ENCODE assay signal across 8 cellular contexts in the genomic region with DNA sequence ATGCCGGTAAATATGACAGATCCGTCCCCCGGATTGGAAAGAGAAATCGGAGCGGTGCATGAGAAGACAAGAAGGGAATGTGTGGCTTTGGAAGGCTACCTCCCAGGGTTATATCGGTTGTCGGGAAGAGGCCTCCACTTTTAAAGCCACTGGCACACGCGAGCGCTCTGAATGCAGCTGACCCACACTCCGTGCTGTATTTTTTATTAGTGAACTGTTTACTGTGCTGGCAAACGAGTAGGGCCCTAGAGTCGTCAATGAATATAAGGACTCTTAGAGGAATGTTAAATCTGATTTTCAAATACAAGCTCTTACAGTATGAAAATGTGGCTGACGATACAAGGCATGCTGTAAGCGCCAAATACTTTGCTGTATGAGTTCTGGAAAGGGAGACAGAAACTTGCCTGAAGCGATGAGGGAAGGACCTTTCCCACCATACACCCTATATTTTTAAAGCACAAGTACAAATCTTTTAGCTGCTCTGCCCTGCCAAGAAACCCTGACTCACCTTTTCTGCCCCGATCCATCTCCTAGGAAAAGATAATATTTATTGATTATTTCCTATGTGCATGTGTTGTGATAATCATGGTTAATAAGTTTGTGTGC. TPM values are rescaled to one million over a fixed set of nuclear protein-coding genes. Genes with fewer than 3 reads are reported as not detected.
DNase-seq lines count a peak whose midpoint lies in the region; ATAC-seq, FAIRE-seq and TF ChIP-seq lines count a peak whose summit lies in the region.

No MANE protein-coding gene starts in this region.

- H3K4me3 Mint-ChIP-seq in stimulated activated effector memory CD8-positive, alpha-beta T cell treated with anti-CD3 and anti-CD28 coated beads, Interleukin-12 subunit alpha, Interleukin-12 subunit beta, amount 100 ng/mL, for 72 hours, result peak overlapping the region; percentile 88

- H3K27ac Mint-ChIP-seq in activated naive CD4-positive, alpha-beta T cell treated with anti-CD3 and anti-CD28 coated beads, Interleukin-2, amount 50 U/mL, for 72 hours, result peak overlapping the region; percentile 88 to 93
- peak overlapping the region; percentile 94 for H3K27ac Mint-ChIP-seq in stimulated activated effector memory CD8-positive, alpha-beta T cell treated with anti-CD3 and anti-CD28 coated beads, Interleukin-12 subunit alpha, Interleukin-12 subunit beta, amount 100 ng/mL, for 72 hours

- H3K36me3 ChIP-seq in BJ (ENCODE audit: control insufficient read depth, insufficient read depth, low read length), result no peaks in the 10 kb centered on the region
- H3K36me3 ChIP-seq in iPS-15b (ENCODE audit: control insufficient read depth, insufficient read depth, low read length), result no peaks in the 10 kb centered on the region

- H3K27me3 ChIP-seq in BJ (ENCODE audit: control insufficient read depth, insufficient read depth, low read length) (no peaks in the 10 kb centered on the region), iPS-15b (ENCODE audit: control insufficient read depth, insufficient read depth, low read length) (no peaks in the 10 kb centered on the region)

- peak; percentile 74 for DNase-seq in BJ (ENCODE audit: low read depth)
- peak; percentile 17 for DNase-seq in HEK293T (ENCODE audit: extremely low spot score)
- DNase-seq in activated naive CD4-positive, alpha-beta T cell treated with anti-CD3 and anti-CD28 coated beads, Interleukin-2, amount 50 U/mL, for 72 hours (ENCODE audit: low spot score in 2 of 2), result no peak
- no peak for DNase-seq in stimulated activated effector memory CD8-positive, alpha-beta T cell treated with anti-CD3 and anti-CD28 coated beads, Interleukin-12 subunit alpha, Interleukin-12 subunit beta, amount 100 ng/mL, for 72 hours (ENCODE audit: low spot score in 2 of 2)
- no peak for DNase-seq in AG08396 (ENCODE audit: low spot score)
- no peak for DNase-seq in erythroblast (lab: John Stamatoyannopoulos, UW)
- no peak for DNase-seq in HTR-8/SVneo (ENCODE audit: insufficient read length, low spot score)

- no peaks in the 10 kb centered on the region for H3K9me3 ChIP-seq in iPS-15b (ENCODE audit: control insufficient read depth, insufficient read depth, low read length)

- H3K9ac ChIP-seq in iPS-15b (ENCODE audit: low read depth, low read length), result no peak overlapping the region

- no peak for TF ChIP-seq CTCF in BJ (IDR thresholded peaks at IDR 0.05; ENCODE audit: insufficient read depth, low read depth, low read length)

- CTCF ChIA-PET in BJ (lab: Yijun Ruan, JAX), result interaction anchor here (0.8 to 2.2 kb wide), 9 partner anchors 9 to 54 kb away, joined by 3 to 9 read pairs (median 4); a partner anchor contains a TSS
- CTCF ChIA-PET in HEK293T (lab: Yijun Ruan, JAX), result interaction anchor here (0.5 to 1.0 kb wide), 3 partner anchors 23 to 103 kb away, joined by 3 to 4 read pairs (median 3); no protein-coding TSS in a partner anchor

- peak in 1 of 2 donors; percentile 0 for ATAC-seq in activated naive CD4-positive, alpha-beta T cell treated with anti-CD3 and anti-CD28 coated beads, Interleukin-2, amount 50 U/mL, for 72 hours
- ATAC-seq in stimulated activated effector memory CD8-positive, alpha-beta T cell treated with anti-CD3 and anti-CD28 coated beads, Interleukin-12 subunit alpha, Interleukin-12 subunit beta, amount 100 ng/mL, for 72 hours, result no peak

- TF ChIP-seq POLR2A in erythroblast (IDR thresholded peaks at IDR 0.05; ENCODE audit: low read length), result no peak

- peaks cover 3% of the 10 kb centered on the region for H3K4me1 ChIP-seq in iPS-15b (ENCODE audit: control insufficient read depth, insufficient read depth, low read length)

- H3K9me3 Mint-ChIP-seq in activated naive CD4-positive, alpha-beta T cell treated with anti-CD3 and anti-CD28 coated beads, Interleukin-2, amount 50 U/mL, for 72 hours, result no peaks in the 10 kb centered on the region
- H3K9me3 Mint-ChIP-seq in stimulated activated effector memory CD8-positive, alpha-beta T cell treated with anti-CD3 and anti-CD28 coated beads, Interleukin-12 subunit alpha, Interleukin-12 subunit beta, amount 100 ng/mL, for 72 hours, result no peaks in the 10 kb centered on the region

- FAIRE-seq in HTR-8/SVneo (lab: Jason Lieb, UNC), result no peak

- peak overlapping the region; percentile 81 for H3K4me3 ChIP-seq in BJ (ENCODE audit: low read depth, low read length)
- H3K4me3 ChIP-seq in iPS-15b (ENCODE audit: low read depth, low read length), result peak overlapping the region; percentile 89

- POLR2A ChIA-PET in BJ (lab: Charles Lee) (no interaction called here), HEK293T (lab: Yijun Ruan, JAX) (interaction anchor here (0.7 to 3.4 kb wide), 8 partner anchors 17 to 291 kb away, joined by 3 to 19 read pairs (median 5); a partner anchor contains a TSS)

- peaks cover 22% of the 10 kb centered on the region for H3K4me1 Mint-ChIP-seq in stimulated activated effector memory CD8-positive, alpha-beta T cell treated with anti-CD3 and anti-CD28 coated beads, Interleukin-12 subunit alpha, Interleukin-12 subunit beta, amount 100 ng/mL, for 72 hours

- peaks cover 0 to 5% of the 10 kb centered on the region in 2 donors for H3K36me3 Mint-ChIP-seq in activated naive CD4-positive, alpha-beta T cell treated with anti-CD3 and anti-CD28 coated beads, Interleukin-2, amount 50 U/mL, for 72 hours
- no peaks in the 10 kb centered on the region for H3K36me3 Mint-ChIP-seq in stimulated activated effector memory CD8-positive, alpha-beta T cell treated with anti-CD3 and anti-CD28 coated beads, Interleukin-12 subunit alpha, Interleukin-12 subunit beta, amount 100 ng/mL, for 72 hours

TF ChIP-seq in HEK293T, 16 proteins besides CTCF, POLR2A, EP300 and RAD21:
- TF ChIP-seq FOXA1 (IDR thresholded peaks at IDR 0.05) (no peak), HDGF (IDR thresholded peaks at IDR 0.05; ENCODE audit: borderline replicate concordance) (no peak), ELF4 (IDR thresholded peaks at IDR 0.05) (no peak), NFRKB (IDR thresholded peaks at IDR 0.05) (no peak), L3MBTL2 (conservative IDR thresholded peaks at IDR 0.05) (no peak), BHLHE40 (IDR thresholded peaks at IDR 0.05; ENCODE audit: borderline replicate concordance) (no peak), LEF1 (IDR thresholded peaks at IDR 0.05; ENCODE audit: borderline replicate concordance) (no peak), ZNF384 (IDR thresholded peaks at IDR 0.05) (no peak), FOXK2 (IDR thresholded peaks at IDR 0.05) (no peak), ARNT (IDR thresholded peaks at IDR 0.05) (no peak), SP1 (IDR thresholded peaks at IDR 0.05) (no peak), FOXM1 (IDR thresholded peaks at IDR 0.05; ENCODE audit: borderline replicate concordance) (no peak), TARDBP (IDR thresholded peaks at IDR 0.05) (no peak)
- TF ChIP-seq, protein P1, sequence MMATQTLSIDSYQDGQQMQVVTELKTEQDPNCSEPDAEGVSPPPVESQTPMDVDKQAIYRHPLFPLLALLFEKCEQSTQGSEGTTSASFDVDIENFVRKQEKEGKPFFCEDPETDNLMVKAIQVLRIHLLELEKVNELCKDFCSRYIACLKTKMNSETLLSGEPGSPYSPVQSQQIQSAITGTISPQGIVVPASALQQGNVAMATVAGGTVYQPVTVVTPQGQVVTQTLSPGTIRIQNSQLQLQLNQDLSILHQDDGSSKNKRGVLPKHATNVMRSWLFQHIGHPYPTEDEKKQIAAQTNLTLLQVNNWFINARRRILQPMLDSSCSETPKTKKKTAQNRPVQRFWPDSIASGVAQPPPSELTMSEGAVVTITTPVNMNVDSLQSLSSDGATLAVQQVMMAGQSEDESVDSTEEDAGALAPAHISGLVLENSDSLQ (IDR thresholded peaks at IDR 0.05), result no peak

RNA-seq across cellular contexts. Expression of a gene that starts 15.8 kb away (rescaled TPM):
- 22.8 and 32.6 TPM in 2 replicates for polyA plus RNA-seq in BJ (2011; rRNA removed)
- polyA minus RNA-seq in BJ (2011; rRNA and poly(A)+ RNA removed), result 13.4 and 14.5 TPM in 2 replicates
- total RNA-seq in activated naive CD4-positive, alpha-beta T cell treated with anti-CD3 and anti-CD28 coated beads, Interleukin-2, amount 50 U/mL, for 72 hours, result 10 to 100 TPM; 16.0 to 23.5 TPM

RNA-seq across cellular contexts. Expression of a gene that starts 17.6 kb away (rescaled TPM):
- polyA plus RNA-seq in BJ (2011; rRNA removed), result 10.4 and 16.8 TPM in 2 replicates
- 3.9 and 5.5 TPM in 2 replicates for polyA minus RNA-seq in BJ (2011; rRNA and poly(A)+ RNA removed)
- 10 to 100 TPM; 19.3 to 31.6 TPM for total RNA-seq in activated naive CD4-positive, alpha-beta T cell treated with anti-CD3 and anti-CD28 coated beads, Interleukin-2, amount 50 U/mL, for 72 hours

RNA-seq across cellular contexts. Expression of a gene that starts 39.7 kb away (rescaled TPM):
- 8.5 and 14.9 TPM in 2 replicates for polyA plus RNA-seq in BJ (2011; rRNA removed)
- 0.67 and 2.2 TPM in 2 replicates for polyA minus RNA-seq in BJ (2011; rRNA and poly(A)+ RNA removed)
- total RNA-seq in activated naive CD4-positive, alpha-beta T cell treated with anti-CD3 and anti-CD28 coated beads, Interleukin-2, amount 50 U/mL, for 72 hours, result under 1 TPM in 1 of 2 donors, not detected in 1; 0.68 TPM

Comparison
In these comparisons a context has a peak if more than half of its experiments do, and no peak if none do; other contexts are left out.
1. DNase-seq: peak in BJ (single experiment) and HEK293T (single experiment); none in activated naive CD4-positive, alpha-beta T cell treated with anti-CD3 and anti-CD28 coated beads, Interleukin-2, amount 50 U/mL, for 72 hours (0 of 2), stimulated activated effector memory CD8-positive, alpha-beta T cell treated with anti-CD3 and anti-CD28 coated beads, Interleukin-12 subunit alpha, Interleukin-12 subunit beta, amount 100 ng/mL, for 72 hours (0 of 2), AG08396 (single experiment), erythroblast (0 of 2) and HTR-8/SVneo (single experiment).